ENCODE assay signal across 16 cellular contexts in genomic region chr14:72243894-72244293, GRCh38.
"Had no signal": no experiment of that assay in that cellular context is flagged by ENCODE, and none has a peak within 500 bp of the region (broad histone marks: within the 10 kb centered on the region; RNA-seq: fewer than 3 reads in every experiment).

No MANE protein-coding gene starts in this region.

- H3K4me2 ChIP-seq: smooth muscle cell had no signal

- H3K4me3 ChIP-seq: sigmoid colon, smooth muscle cell, thyroid gland had no signal

- DNase-seq: activated CD4-positive, alpha-beta T cell treated with anti-CD3 and anti-CD28 coated beads for 1 hour; activated gamma-delta T cell treated with Interleukin-2 at 50 U/mL for 16 hours; activated T-cell treated with anti-CD3 and anti-CD28 coated beads, Interleukin-2, amount 50 U/mL, for 1 hour; anterior cingulate cortex; immature natural killer cell; mesenchymal stem cell; nephron progenitor cell; posterior cingulate gyrus; sigmoid colon; stimulated activated CD4-positive, alpha-beta T cell treated with anti-CD3 and anti-CD28 coated beads, Interleukin-4, amount 100 ng/mL, for 1 hour; stimulated activated naive CD4-positive, alpha-beta T cell treated with Interleukin-2 at 50 U/mL for 16 hours; thyroid gland; WERI-Rb-1 had no signal

- H3K27me3 ChIP-seq: sigmoid colon, thyroid gland had no signal

- H3K36me3 ChIP-seq: sigmoid colon, thyroid gland, WERI-Rb-1 had no signal

- FAIRE-seq: colon had no signal

- H3K9me3 ChIP-seq: sigmoid colon, thyroid gland had no signal

- H3K27ac ChIP-seq: epithelial cell of prostate, sigmoid colon, thyroid gland, WERI-Rb-1 had no signal

- H3K4me1 ChIP-seq: thyroid gland had no signal
